ENCODE assay signal across 1 cellular context in genomic region chr3:142618917-142619401, GRCh38.
TF ChIP-seq lines count a peak whose summit lies in the region.

No MANE protein-coding gene starts in this region.

TF ChIP-seq in HepG2, 621 proteins besides CTCF, POLR2A, EP300 and RAD21:
- TF ChIP-seq, protein P1, sequence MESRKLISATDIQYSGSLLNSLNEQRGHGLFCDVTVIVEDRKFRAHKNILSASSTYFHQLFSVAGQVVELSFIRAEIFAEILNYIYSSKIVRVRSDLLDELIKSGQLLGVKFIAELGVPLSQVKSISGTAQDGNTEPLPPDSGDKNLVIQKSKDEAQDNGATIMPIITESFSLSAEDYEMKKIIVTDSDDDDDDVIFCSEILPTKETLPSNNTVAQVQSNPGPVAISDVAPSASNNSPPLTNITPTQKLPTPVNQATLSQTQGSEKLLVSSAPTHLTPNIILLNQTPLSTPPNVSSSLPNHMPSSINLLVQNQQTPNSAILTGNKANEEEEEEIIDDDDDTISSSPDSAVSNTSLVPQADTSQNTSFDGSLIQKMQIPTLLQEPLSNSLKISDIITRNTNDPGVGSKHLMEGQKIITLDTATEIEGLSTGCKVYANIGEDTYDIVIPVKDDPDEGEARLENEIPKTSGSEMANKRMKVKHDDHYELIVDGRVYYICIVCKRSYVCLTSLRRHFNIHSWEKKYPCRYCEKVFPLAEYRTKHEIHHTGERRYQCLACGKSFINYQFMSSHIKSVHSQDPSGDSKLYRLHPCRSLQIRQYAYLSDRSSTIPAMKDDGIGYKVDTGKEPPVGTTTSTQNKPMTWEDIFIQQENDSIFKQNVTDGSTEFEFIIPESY (CRISPR knock-in tag; IDR thresholded peaks at IDR 0.05), result peak; percentile 97
- TF ChIP-seq FOSL2 (CRISPR knock-in tag; IDR thresholded peaks at IDR 0.05), result peak; percentile 73
- no peak for TF ChIP-seq GFI1 (CRISPR knock-in tag; IDR thresholded peaks at IDR 0.05; ENCODE audit: borderline replicate concordance)
